1 cellular context compared by ENCODE assay signal in the genomic region with DNA sequence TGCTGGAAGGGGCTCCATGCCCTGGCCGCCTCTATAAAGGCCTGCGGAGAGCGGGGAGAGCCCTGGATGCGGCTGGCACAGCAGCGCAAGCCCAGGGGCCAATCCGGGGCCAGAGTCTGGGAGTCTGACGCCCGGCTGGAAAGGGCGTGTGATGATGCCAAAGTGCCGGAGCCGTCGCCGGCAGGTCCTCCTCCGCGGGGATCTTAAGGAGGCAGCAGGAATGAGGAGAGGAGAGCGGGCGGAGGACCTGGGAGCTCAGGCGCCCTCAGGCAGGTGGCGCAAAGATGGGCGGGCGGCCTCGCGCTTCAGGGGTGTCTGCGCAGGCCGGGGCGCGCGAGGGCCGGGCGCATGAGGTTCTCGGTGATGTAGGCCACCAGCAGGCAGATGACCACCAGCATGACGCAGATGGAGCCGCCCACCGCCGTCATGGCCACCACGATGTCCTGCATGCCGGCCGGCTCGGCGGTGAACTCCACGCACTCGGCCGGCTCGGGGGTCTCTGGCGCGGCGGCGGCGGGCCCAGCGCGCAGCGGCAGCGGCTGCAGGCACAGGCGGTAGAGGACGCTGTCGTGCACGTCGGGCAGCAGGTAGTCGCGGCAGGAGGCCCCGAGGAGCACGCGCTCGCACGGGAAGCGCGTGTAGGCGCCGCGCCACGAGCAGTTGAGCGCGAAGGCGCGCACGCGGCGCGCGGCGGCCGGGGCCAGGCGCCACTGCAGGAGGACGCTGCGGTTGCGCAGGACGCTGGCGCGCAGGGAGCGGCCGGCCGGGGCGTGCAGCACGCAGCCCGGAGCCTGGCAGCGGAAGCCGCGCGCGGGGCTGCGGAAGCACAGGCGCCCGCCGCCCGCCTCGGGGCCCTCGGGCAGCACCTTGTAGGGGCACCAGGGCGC.
TF ChIP-seq lines count a peak whose summit lies in the region.

No MANE protein-coding gene starts in this region.

TF ChIP-seq in HCT116, 20 proteins besides CTCF, POLR2A, EP300 and RAD21:
- TF ChIP-seq POLR2AphosphoS5 (IDR thresholded peaks at IDR 0.05; ENCODE audit: low read depth, low read length) (peak; percentile 31; the same call in 1 of the 2 replicates), ZFX (IDR thresholded peaks at IDR 0.05) (peak; percentile 28; the same call in 1 of the 2 replicates), ZNF274 (IDR thresholded peaks at IDR 0.05; ENCODE audit: low read depth, low read length) (no peak), EZH2phosphoT487 (IDR thresholded peaks at IDR 0.05; ENCODE audit: borderline replicate concordance) (no peak), CBX3 (IDR thresholded peaks at IDR 0.05; ENCODE audit: low read depth) (no peak), JUND (IDR thresholded peaks at IDR 0.05) (no peak), REST (IDR thresholded peaks at IDR 0.05; ENCODE audit: low read depth) (no peak), SP1 (IDR thresholded peaks at IDR 0.05; ENCODE audit: low read depth) (no peak)
- TF ChIP-seq, protein P1, sequence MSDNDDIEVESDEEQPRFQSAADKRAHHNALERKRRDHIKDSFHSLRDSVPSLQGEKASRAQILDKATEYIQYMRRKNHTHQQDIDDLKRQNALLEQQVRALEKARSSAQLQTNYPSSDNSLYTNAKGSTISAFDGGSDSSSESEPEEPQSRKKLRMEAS (IDR thresholded peaks at IDR 0.05), result peak; percentile 58; the same call in 1 of the 2 replicates
